In the genomic region with DNA sequence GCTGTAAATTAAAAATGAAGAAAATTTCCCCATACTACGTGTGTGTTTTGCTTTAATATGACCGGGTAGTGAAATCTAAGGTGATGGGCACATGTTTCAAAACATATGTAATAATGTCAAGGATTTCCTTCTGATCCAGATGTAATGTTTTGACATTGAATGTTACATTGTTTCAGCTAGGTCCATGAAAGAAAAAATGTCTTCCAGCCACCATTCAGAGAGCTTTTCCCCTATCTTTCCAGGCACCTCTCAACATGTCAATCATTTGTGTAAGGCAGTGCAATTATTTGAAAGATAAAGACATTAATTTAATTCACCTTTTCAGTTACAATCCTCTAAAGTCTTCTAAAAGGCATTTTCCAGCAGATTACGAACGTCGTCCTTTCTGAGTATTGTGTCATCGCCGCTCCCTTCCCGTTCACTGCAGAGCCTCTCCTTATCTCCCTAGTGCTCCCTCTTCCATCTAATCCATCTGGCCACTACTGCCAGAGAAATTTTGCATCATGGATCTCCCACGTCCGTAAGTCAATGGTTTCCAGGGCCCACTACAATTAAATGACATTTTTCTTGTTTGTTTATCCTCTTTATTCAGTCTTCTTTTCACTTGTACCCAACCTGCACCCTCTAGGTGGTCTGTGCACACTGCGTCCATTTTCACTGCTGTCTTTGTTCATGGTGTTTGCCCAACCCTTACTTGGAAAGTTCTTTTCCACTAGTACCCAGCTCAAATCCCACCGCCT, we compare ENCODE assay signal across 12 cellular contexts. TPM values are rescaled to one million over a fixed set of nuclear protein-coding genes. Genes with fewer than 3 reads are reported as not detected.
DNase-seq lines count a peak whose midpoint lies in the region; ATAC-seq and TF ChIP-seq lines count a peak whose summit lies in the region.
"Had no signal": no experiment of that assay in that cellular context is flagged by ENCODE, and none has a peak within 500 bp of the region (broad histone marks: within the 10 kb centered on the region; RNA-seq: fewer than 3 reads in every experiment).

No MANE protein-coding gene starts in this region.

- H3K4me2 ChIP-seq in GM23338: peak overlapping the region; percentile 91; the same call in 1 of the 2 replicates

- H3K27me3 ChIP-seq in GM23338 (ENCODE audit: insufficient read depth): no peaks in the 10 kb centered on the region
- H3K27me3 ChIP-seq: right lobe of liver, testis had no signal

- H3K4me1 ChIP-seq in GM23338 (ENCODE audit: insufficient read depth): peaks cover 7% of the 10 kb centered on the region

- no peak for TF ChIP-seq POLR2A in GM18505 (IDR thresholded peaks at IDR 0.05; ENCODE audit: borderline replicate concordance, extremely low read depth, insufficient read depth, insufficient read length)

- H3K9me3 Mint-ChIP-seq in GM23338 (no peaks in the 10 kb centered on the region), neural crest cell (no peaks in the 10 kb centered on the region)
- no peaks in the 10 kb centered on the region for H3K9me3 Mint-ChIP-seq in activated T-helper 17 cell treated with anti-CD3 and anti-CD28 coated beads, Interleukin-2, amount 50 U/mL, for 72 hours
- H3K9me3 Mint-ChIP-seq: WTC11 had no signal

- peaks cover 10% of the 10 kb centered on the region; the same call in 2 of the 3 replicates for H3K4me1 Mint-ChIP-seq in GM23338
- peaks cover 20% of the 10 kb centered on the region for H3K4me1 Mint-ChIP-seq in activated T-helper 17 cell treated with anti-CD3 and anti-CD28 coated beads, Interleukin-2, amount 50 U/mL, for 72 hours
- peaks cover 33% of the 10 kb centered on the region for H3K4me1 Mint-ChIP-seq in neural crest cell

- H3K9me2 ChIP-seq in GM23338 (ENCODE audit: insufficient read depth): no peaks in the 10 kb centered on the region

- no peak overlapping the region for H3K27ac ChIP-seq in GM23338 (ENCODE audit: low read depth)

- peaks cover 10% of the 10 kb centered on the region for H4K20me1 ChIP-seq in GM23338 (replicated peaks; ENCODE audit: insufficient read depth)

- H3K4me3 ChIP-seq in GM23338: no peak overlapping the region

- H3K4me3 Mint-ChIP-seq in GM23338 (peak overlapping the region; percentile 14; the same call in 1 of the 3 replicates), neural crest cell (peak overlapping the region; percentile 33)
- peak overlapping the region; percentile 86 for H3K4me3 Mint-ChIP-seq in activated T-helper 17 cell treated with anti-CD3 and anti-CD28 coated beads, Interleukin-2, amount 50 U/mL, for 72 hours

- H3K27ac Mint-ChIP-seq in GM23338: no peak overlapping the region
- H3K27ac Mint-ChIP-seq in activated T-helper 17 cell treated with anti-CD3 and anti-CD28 coated beads, Interleukin-2, amount 50 U/mL, for 72 hours: peak overlapping the region; percentile 84
- no peak overlapping the region for H3K27ac Mint-ChIP-seq in neural crest cell (ENCODE audit: unreplicated experiment)

- no peak for TF ChIP-seq CTCF in GM23338 (conservative IDR thresholded peaks at IDR 0.05; ENCODE audit: low read depth in 2 of 2)
- TF ChIP-seq CTCF in neural crest cell (conservative IDR thresholded peaks at IDR 0.05): no peak

- no peak overlapping the region for H2AFZ ChIP-seq in GM23338

- H3K36me3 ChIP-seq in GM23338 (ENCODE audit: insufficient read depth): no peaks in the 10 kb centered on the region

- H3F3A ChIP-seq in GM23338 (replicated peaks; ENCODE audit: low read depth): no peaks in the 10 kb centered on the region

- peaks cover 34% of the 10 kb centered on the region for H3K79me2 ChIP-seq in GM23338 (replicated peaks; ENCODE audit: insufficient read depth)

- H3K27me3 Mint-ChIP-seq in GM23338 (ENCODE audit: insufficient read depth, low read depth, poor library complexity) (peaks cover 2% of the 10 kb centered on the region), neural crest cell (ENCODE audit: low read depth) (no peaks in the 10 kb centered on the region)
- peaks cover 4% of the 10 kb centered on the region for H3K27me3 Mint-ChIP-seq in activated T-helper 17 cell treated with anti-CD3 and anti-CD28 coated beads, Interleukin-2, amount 50 U/mL, for 72 hours

- H3K36me3 Mint-ChIP-seq in GM23338 (ENCODE audit: low read depth) (peaks cover 18% of the 10 kb centered on the region; the same call in 2 of the 3 replicates), neural crest cell (ENCODE audit: low read depth) (peaks cover 8% of the 10 kb centered on the region)
- peaks cover 30% of the 10 kb centered on the region for H3K36me3 Mint-ChIP-seq in activated T-helper 17 cell treated with anti-CD3 and anti-CD28 coated beads, Interleukin-2, amount 50 U/mL, for 72 hours (ENCODE audit: low read depth)

- DNase-seq in NCI-H1092 treated with DMSO at 0.1 percent for 48 hours (lab: John Stamatoyannopoulos, UW) (peak; percentile 31), NCI-H1092 (lab: John Stamatoyannopoulos, UW) (no peak), GM23338 (ENCODE audit: low spot score) (no peak), neural crest cell (ENCODE audit: low read depth, low spot score) (no peak), NCI-H2107 (lab: John Stamatoyannopoulos, UW) (no peak)
- DNase-seq: right lobe of liver, SIG-M5, testis had no signal

- ATAC-seq in GM23338: no peak
- ATAC-seq in activated T-helper 17 cell treated with anti-CD3 and anti-CD28 coated beads, Interleukin-2, amount 50 U/mL, for 72 hours (replicated peaks): no peak
- ATAC-seq in HG03520 (IDR thresholded peaks at IDR 0.05; ENCODE audit: unreplicated experiment): no peak
- ATAC-seq in GM18505 (IDR thresholded peaks at IDR 0.05; ENCODE audit: unreplicated experiment): no peak

TF ChIP-seq in GM23338, 12 proteins besides CTCF, POLR2A, EP300 and RAD21 (continues in another document):
- TF ChIP-seq NANOG (IDR thresholded peaks at IDR 0.05; ENCODE audit: borderline replicate concordance) (no peak), JUNB (IDR thresholded peaks at IDR 0.05; ENCODE audit: unreplicated experiment) (no peak), ETS1 (IDR thresholded peaks at IDR 0.05) (no peak), ZNF114 (CRISPR knock-in tag; IDR thresholded peaks at IDR 0.05) (no peak), EZH2 (IDR thresholded peaks at IDR 0.05; ENCODE audit: low read depth, unreplicated experiment) (no peak)
- TF ChIP-seq, protein P1, sequence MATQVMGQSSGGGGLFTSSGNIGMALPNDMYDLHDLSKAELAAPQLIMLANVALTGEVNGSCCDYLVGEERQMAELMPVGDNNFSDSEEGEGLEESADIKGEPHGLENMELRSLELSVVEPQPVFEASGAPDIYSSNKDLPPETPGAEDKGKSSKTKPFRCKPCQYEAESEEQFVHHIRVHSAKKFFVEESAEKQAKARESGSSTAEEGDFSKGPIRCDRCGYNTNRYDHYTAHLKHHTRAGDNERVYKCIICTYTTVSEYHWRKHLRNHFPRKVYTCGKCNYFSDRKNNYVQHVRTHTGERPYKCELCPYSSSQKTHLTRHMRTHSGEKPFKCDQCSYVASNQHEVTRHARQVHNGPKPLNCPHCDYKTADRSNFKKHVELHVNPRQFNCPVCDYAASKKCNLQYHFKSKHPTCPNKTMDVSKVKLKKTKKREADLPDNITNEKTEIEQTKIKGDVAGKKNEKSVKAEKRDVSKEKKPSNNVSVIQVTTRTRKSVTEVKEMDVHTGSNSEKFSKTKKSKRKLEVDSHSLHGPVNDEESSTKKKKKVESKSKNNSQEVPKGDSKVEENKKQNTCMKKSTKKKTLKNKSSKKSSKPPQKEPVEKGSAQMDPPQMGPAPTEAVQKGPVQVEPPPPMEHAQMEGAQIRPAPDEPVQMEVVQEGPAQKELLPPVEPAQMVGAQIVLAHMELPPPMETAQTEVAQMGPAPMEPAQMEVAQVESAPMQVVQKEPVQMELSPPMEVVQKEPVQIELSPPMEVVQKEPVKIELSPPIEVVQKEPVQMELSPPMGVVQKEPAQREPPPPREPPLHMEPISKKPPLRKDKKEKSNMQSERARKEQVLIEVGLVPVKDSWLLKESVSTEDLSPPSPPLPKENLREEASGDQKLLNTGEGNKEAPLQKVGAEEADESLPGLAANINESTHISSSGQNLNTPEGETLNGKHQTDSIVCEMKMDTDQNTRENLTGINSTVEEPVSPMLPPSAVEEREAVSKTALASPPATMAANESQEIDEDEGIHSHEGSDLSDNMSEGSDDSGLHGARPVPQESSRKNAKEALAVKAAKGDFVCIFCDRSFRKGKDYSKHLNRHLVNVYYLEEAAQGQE (IDR thresholded peaks at IDR 0.05; ENCODE audit: unreplicated experiment): no peak

RNA-seq across cellular contexts. Expression of gene VAMP3, which starts 1.3 kb away (rescaled TPM):
- total RNA-seq in GM23338 (2014; rRNA removed; shearing (Covaris generic)): 43.0 and 51.6 TPM in 2 replicates
- polyA plus RNA-seq in GM23338 (2016; fragmentation: Nextera tagmentation; extraction: Ambion mirVana): 15.4 and 16.3 TPM in 2 replicates
- 10 to 100 TPM; 22.3 to 24.9 TPM for total RNA-seq in activated T-helper 17 cell treated with anti-CD3 and anti-CD28 coated beads, Interleukin-2, amount 50 U/mL, for 72 hours
- total RNA-seq in neural crest cell: 63.9 and 64.4 TPM in 2 replicates

RNA-seq across cellular contexts. Expression of gene PER3, which starts 14.2 kb away (rescaled TPM):
- total RNA-seq in GM23338 (2014; rRNA removed; shearing (Covaris generic)): 10.4 and 16.4 TPM in 2 replicates
- 5.3 and 6.1 TPM in 2 replicates for polyA plus RNA-seq in GM23338 (2016; fragmentation: Nextera tagmentation; extraction: Ambion mirVana)
- 1 to 10 TPM; 3.1 to 4.8 TPM for total RNA-seq in activated T-helper 17 cell treated with anti-CD3 and anti-CD28 coated beads, Interleukin-2, amount 50 U/mL, for 72 hours
- 5.3 and 5.6 TPM in 2 replicates for total RNA-seq in neural crest cell

Comparison
In these comparisons a context has a peak if more than half of its experiments do, and no peak if none do; other contexts are left out.
1. H3K4me3 Mint-ChIP-seq: peak in every context shown above with its lines; median percentile 86 in activated T-helper 17 cell treated with anti-CD3 and anti-CD28 coated beads, Interleukin-2, amount 50 U/mL, for 72 hours; 33 in neural crest cell; 14 in GM23338.